In genomic region chr6:31472259-31472658, GRCh38 we compare ENCODE assay signal across 21 cellular contexts. TPM values are rescaled to one million over a fixed set of nuclear protein-coding genes. Genes with fewer than 3 reads are reported as not detected.
A peak's percentile ranks its signal among the peaks of the same experiment; 100 is the strongest.
DNase-seq lines count a peak whose midpoint lies in the region; ATAC-seq lines count a peak whose summit lies in the region.
"Had no signal": no experiment of that assay in that cellular context is flagged by ENCODE, and none has a peak within 500 bp of the region (broad histone marks: within the 10 kb centered on the region; RNA-seq: fewer than 3 reads in every experiment).

No MANE protein-coding gene starts in this region.

- ATAC-seq in activated CD4-positive, CD25-positive, alpha-beta regulatory T cell treated with anti-CD3 and anti-CD28 coated beads, Interleukin-2, amount 50 U/mL, for 24 hours = peak; percentile 88 to 97
- ATAC-seq in CD4-positive, CD25-positive, alpha-beta regulatory T cell (ENCODE audit: low read depth in 2 of 2) = peak; percentile 36 to 40
- peak; percentile 87 for ATAC-seq in activated naive CD8-positive, alpha-beta T cell treated with anti-CD3 and anti-CD28 coated beads, Interleukin-2, amount 50 U/mL, for 24 hours
- no peak for ATAC-seq in naive thymus-derived CD8-positive, alpha-beta T cell
- ATAC-seq: GM23338, HCT116, Panc1 had no signal

- H3K4me1 ChIP-seq in CD4-positive, CD25-positive, alpha-beta regulatory T cell (ENCODE audit: control insufficient read depth, insufficient read depth, low read length, poor library complexity, severe bottlenecking) = peaks cover 65% of the 10 kb centered on the region

- H3K9me3 Mint-ChIP-seq in CD4-positive, CD25-positive, alpha-beta regulatory T cell = no peaks in the 10 kb centered on the region
- no peaks in the 10 kb centered on the region for H3K9me3 Mint-ChIP-seq in activated naive CD8-positive, alpha-beta T cell treated with anti-CD3 and anti-CD28 coated beads, Interleukin-2, amount 50 U/mL, for 24 hours
- no peaks in the 10 kb centered on the region for H3K9me3 Mint-ChIP-seq in naive thymus-derived CD8-positive, alpha-beta T cell
- H3K9me3 Mint-ChIP-seq: GM23338, IgD-negative memory B cell had no signal

- H3K27ac Mint-ChIP-seq in CD4-positive, CD25-positive, alpha-beta regulatory T cell = peak overlapping the region; percentile 30 to 70 (median 57)
- H3K27ac Mint-ChIP-seq in activated naive CD8-positive, alpha-beta T cell treated with anti-CD3 and anti-CD28 coated beads, Interleukin-2, amount 50 U/mL, for 24 hours = peak overlapping the region; percentile 84
- peak overlapping the region in 8 of 10 donors; percentile 69 to 99 (median 79) for H3K27ac Mint-ChIP-seq in naive thymus-derived CD8-positive, alpha-beta T cell
- H3K27ac Mint-ChIP-seq: GM23338 had no signal

- peaks cover 5% of the 10 kb centered on the region for H3K36me3 ChIP-seq in CD4-positive, CD25-positive, alpha-beta regulatory T cell (ENCODE audit: control insufficient read depth, insufficient read depth, low read length)
- H3K36me3 ChIP-seq: SJCRH30 had no signal

- H3K4me1 Mint-ChIP-seq in CD4-positive, CD25-positive, alpha-beta regulatory T cell = peaks cover 26 to 90% (median 75%) of the 10 kb centered on the region in 4 donors
- H3K4me1 Mint-ChIP-seq in activated naive CD8-positive, alpha-beta T cell treated with anti-CD3 and anti-CD28 coated beads, Interleukin-2, amount 50 U/mL, for 24 hours = peaks cover 71% of the 10 kb centered on the region
- H3K4me1 Mint-ChIP-seq in naive thymus-derived CD8-positive, alpha-beta T cell = peaks cover 53 to 98% (median 88%) of the 10 kb centered on the region in 4 donors
- H3K4me1 Mint-ChIP-seq: GM23338 had no signal

- H3K36me3 Mint-ChIP-seq in CD4-positive, CD25-positive, alpha-beta regulatory T cell = peaks cover 12% of the 10 kb centered on the region
- H3K36me3 Mint-ChIP-seq in activated naive CD8-positive, alpha-beta T cell treated with anti-CD3 and anti-CD28 coated beads, Interleukin-2, amount 50 U/mL, for 24 hours (ENCODE audit: low read depth) = peaks cover 9% of the 10 kb centered on the region
- H3K36me3 Mint-ChIP-seq in naive thymus-derived CD8-positive, alpha-beta T cell = peaks cover 0 to 25% (median 6%) of the 10 kb centered on the region in 3 donors

- peak overlapping the region; percentile 47 for H3K27ac ChIP-seq in CD4-positive, CD25-positive, alpha-beta regulatory T cell (ENCODE audit: insufficient read depth, low read length, poor library complexity, severe bottlenecking)
- H3K27ac ChIP-seq: 22Rv1, SJCRH30 had no signal

- no peaks in the 10 kb centered on the region for H3K27me3 Mint-ChIP-seq in CD4-positive, CD25-positive, alpha-beta regulatory T cell
- H3K27me3 Mint-ChIP-seq in activated naive CD8-positive, alpha-beta T cell treated with anti-CD3 and anti-CD28 coated beads, Interleukin-2, amount 50 U/mL, for 24 hours = no peaks in the 10 kb centered on the region
- no peaks in the 10 kb centered on the region for H3K27me3 Mint-ChIP-seq in naive thymus-derived CD8-positive, alpha-beta T cell
- H3K27me3 Mint-ChIP-seq: IgD-negative memory B cell had no signal

- H3K4me3 Mint-ChIP-seq in CD4-positive, CD25-positive, alpha-beta regulatory T cell = peak overlapping the region in 1 of 4 donors; percentile 53
- H3K4me3 Mint-ChIP-seq in activated naive CD8-positive, alpha-beta T cell treated with anti-CD3 and anti-CD28 coated beads, Interleukin-2, amount 50 U/mL, for 24 hours = no peak overlapping the region
- peak overlapping the region in 6 of 10 donors; percentile 11 to 99 (median 29) for H3K4me3 Mint-ChIP-seq in naive thymus-derived CD8-positive, alpha-beta T cell
- H3K4me3 Mint-ChIP-seq: GM23338 had no signal

- no peak overlapping the region for H3K4me3 ChIP-seq in CD4-positive, CD25-positive, alpha-beta regulatory T cell (ENCODE audit: low read depth, low read length)
- H3K4me3 ChIP-seq: GM23338, SJCRH30 had no signal

- POLR2A ChIA-PET in naive thymus-derived CD8-positive, alpha-beta T cell (lab: Charles Lee) = interaction anchor here (1.0 kb wide), 1 partner anchor 10 kb away, joined by 5 read pairs; no protein-coding TSS in a partner anchor

- no peak for DNase-seq in activated CD4-positive, CD25-positive, alpha-beta regulatory T cell (lab: John Stamatoyannopoulos, UW)
- DNase-seq in CD4-positive, CD25-positive, alpha-beta regulatory T cell = no peak
- DNase-seq in activated naive CD8-positive, alpha-beta T cell treated with anti-CD3 and anti-CD28 coated beads, Interleukin-2, amount 50 U/mL, for 24 hours = no peak
- DNase-seq in naive thymus-derived CD8-positive, alpha-beta T cell = no peak
- no peak for DNase-seq in NCI-H2107 (lab: John Stamatoyannopoulos, UW)
- no peak for DNase-seq in COLO668 (lab: John Stamatoyannopoulos, UW; ENCODE audit: unreplicated experiment)
- DNase-seq in NCI-H748 (lab: John Stamatoyannopoulos, UW; ENCODE audit: unreplicated experiment) = no peak
- DNase-seq: Karpas-422, NCI-H1436, NCI-H1930, NCI-H526, SJCRH30 had no signal

- no peaks in the 10 kb centered on the region for H3K27me3 ChIP-seq in CD4-positive, CD25-positive, alpha-beta regulatory T cell (ENCODE audit: control insufficient read depth, insufficient read depth, low read length)
- H3K27me3 ChIP-seq: SJCRH30 had no signal

- H3K9me3 ChIP-seq in CD4-positive, CD25-positive, alpha-beta regulatory T cell (ENCODE audit: control insufficient read depth in 2 of 2, low read length in 2 of 2) = no peaks in the 10 kb centered on the region
- H3K9me3 ChIP-seq: SJCRH30 had no signal

RNA-seq across cellular contexts. Expression of gene MICB, which starts 25.7 kb away (rescaled TPM):
- total RNA-seq in CD4-positive, CD25-positive, alpha-beta regulatory T cell = 22.0 TPM
- polyA plus RNA-seq in CD4-positive, CD25-positive, alpha-beta regulatory T cell = 10 to 100 TPM in 3 of 4 donors, 1 to 10 TPM in 1; 7.8 to 13.7 (median 12.3) TPM
- 10 to 100 TPM; 12.3 to 13.8 TPM for total RNA-seq in naive thymus-derived CD8-positive, alpha-beta T cell
- 1 to 10 TPM; 3.3 to 4.7 (median 3.8) TPM for polyA plus RNA-seq in naive thymus-derived CD8-positive, alpha-beta T cell
- total RNA-seq: SJCRH30 had no signal

RNA-seq across cellular contexts. Expression of gene MCCD1, which starts 56.5 kb away (rescaled TPM):
- total RNA-seq in CD4-positive, CD25-positive, alpha-beta regulatory T cell = not detected
- polyA plus RNA-seq in CD4-positive, CD25-positive, alpha-beta regulatory T cell = not detected
- total RNA-seq in naive thymus-derived CD8-positive, alpha-beta T cell = not detected
- polyA plus RNA-seq in naive thymus-derived CD8-positive, alpha-beta T cell = not detected
- total RNA-seq: GM23338, MCF 10A, SJCRH30 had no signal
- polyA plus RNA-seq: AG04450, CD14-positive monocyte, GM23338, IgD-negative memory B cell had no signal

Comparison
In these comparisons a context has a peak if more than half of its experiments do, and no peak if none do; other contexts are left out.
1. ATAC-seq: peak in activated CD4-positive, CD25-positive, alpha-beta regulatory T cell treated with anti-CD3 and anti-CD28 coated beads, Interleukin-2, amount 50 U/mL, for 24 hours (2 of 2), CD4-positive, CD25-positive, alpha-beta regulatory T cell (2 of 2) and activated naive CD8-positive, alpha-beta T cell treated with anti-CD3 and anti-CD28 coated beads, Interleukin-2, amount 50 U/mL, for 24 hours (single experiment); none in naive thymus-derived CD8-positive, alpha-beta T cell (0 of 2).
2. Peak in every context shown above with its lines, with median percentiles within 50 percentile points of each other: H3K27ac Mint-ChIP-seq.